In genomic region chr2:39513641-39514094, GRCh38 we compare ENCODE assay signal across 8 cellular contexts.
A peak's percentile ranks its signal among the peaks of the same experiment; 100 is the strongest.
DNase-seq lines count a peak whose midpoint lies in the region; ATAC-seq and TF ChIP-seq lines count a peak whose summit lies in the region.

No MANE protein-coding gene starts in this region.

- no peak overlapping the region for H3K4me3 ChIP-seq in left ventricle myocardium inferior
- H3K4me3 ChIP-seq in skeletal muscle satellite cell (ENCODE audit: low read length): no peak overlapping the region

- no peaks in the 10 kb centered on the region for H3K9me3 Mint-ChIP-seq in activated naive CD4-positive, alpha-beta T cell treated with anti-CD3 and anti-CD28 coated beads, Interleukin-2, amount 50 U/mL, for 72 hours

- H3K27ac ChIP-seq in left ventricle myocardium inferior (replicated peaks): peak overlapping the region; percentile 85

- intact Hi-C loops in left ventricle myocardium inferior (cut with micrococcal nuclease): loop anchor here (5.0 to 10.0 kb wide), 2 partner anchors 136 to 181 kb away; no protein-coding TSS in a partner anchor

- H3K27me3 ChIP-seq in left ventricle myocardium inferior (ENCODE audit: low read depth) (no peaks in the 10 kb centered on the region), skeletal muscle satellite cell (ENCODE audit: control insufficient read depth, insufficient read depth, low read length) (no peaks in the 10 kb centered on the region)

- H3K27ac Mint-ChIP-seq in activated naive CD4-positive, alpha-beta T cell treated with anti-CD3 and anti-CD28 coated beads, Interleukin-2, amount 50 U/mL, for 72 hours: peak overlapping the region; percentile 46 to 56

- H3K4me2 ChIP-seq in skeletal muscle satellite cell (ENCODE audit: low read length): peak overlapping the region; percentile 3

- TF ChIP-seq CTCF in left ventricle myocardium inferior (IDR thresholded peaks at IDR 0.05; ENCODE audit: borderline replicate concordance): peak; percentile 68

- peak overlapping the region; percentile 64 for H3K9ac ChIP-seq in skeletal muscle satellite cell (ENCODE audit: low read depth, low read length)

- H3K36me3 ChIP-seq in left ventricle myocardium inferior: no peaks in the 10 kb centered on the region
- H3K36me3 ChIP-seq in skeletal muscle satellite cell (ENCODE audit: insufficient read depth, low read length): no peaks in the 10 kb centered on the region

- ATAC-seq in GM18873 (IDR thresholded peaks at IDR 0.05; ENCODE audit: low FRiP score, unreplicated experiment) (peak; percentile 86), HG03097 (IDR thresholded peaks at IDR 0.05; ENCODE audit: low FRiP score, unreplicated experiment) (peak; percentile 89)
- peak; percentile 82 to 91 for ATAC-seq in activated naive CD4-positive, alpha-beta T cell treated with anti-CD3 and anti-CD28 coated beads, Interleukin-2, amount 50 U/mL, for 72 hours

- H3K36me3 Mint-ChIP-seq in activated naive CD4-positive, alpha-beta T cell treated with anti-CD3 and anti-CD28 coated beads, Interleukin-2, amount 50 U/mL, for 72 hours: peaks cover 0 to 6% of the 10 kb centered on the region in 2 donors

- peaks cover 100% of the 10 kb centered on the region for H3K4me1 ChIP-seq in left ventricle myocardium inferior
- peaks cover 43% of the 10 kb centered on the region for H3K4me1 ChIP-seq in skeletal muscle satellite cell (ENCODE audit: control insufficient read depth, insufficient read depth, low read length)

- peak; percentile 26 for DNase-seq in COR-L47 (lab: John Stamatoyannopoulos, UW)
- peak; percentile 60 for DNase-seq in NOMO-1 treated with dmso at 0.1 percent for 144 hours (lab: John Stamatoyannopoulos, UW; ENCODE audit: unreplicated experiment)
- DNase-seq in activated naive CD4-positive, alpha-beta T cell treated with anti-CD3 and anti-CD28 coated beads, Interleukin-2, amount 50 U/mL, for 72 hours (ENCODE audit: low spot score in 2 of 2): peak; percentile 68 to 70
- DNase-seq in left ventricle myocardium inferior: peak; percentile 24
- no peak for DNase-seq in effector CD8-positive, alpha-beta T cell (lab: John Stamatoyannopoulos, UW)

- H3K9me3 ChIP-seq in left ventricle myocardium inferior (replicated peaks) (no peaks in the 10 kb centered on the region), skeletal muscle satellite cell (replicated peaks; ENCODE audit: low read length) (no peaks in the 10 kb centered on the region)
